ENCODE assay signal across 1 cellular context in genomic region chr2:85181093-85181685, GRCh38.
TF ChIP-seq lines count a peak whose summit lies in the region.

No MANE protein-coding gene starts in this region.

TF ChIP-seq in GM12878, 131 proteins besides CTCF, POLR2A, EP300 and RAD21 (continued from another document):
- TF ChIP-seq IRF5 (IDR thresholded peaks at IDR 0.05; ENCODE audit: borderline replicate concordance) (no peak), FOXM1 (IDR thresholded peaks at IDR 0.05; ENCODE audit: low read depth, low read length) (no peak), EGR1 (IDR thresholded peaks at IDR 0.05; ENCODE audit: borderline replicate concordance in 1 of 2, low read depth in 2 of 2, low read length in 2 of 2) (no peak), ZNF592 (IDR thresholded peaks at IDR 0.05) (no peak), SMAD1 (IDR thresholded peaks at IDR 0.05; ENCODE audit: low read depth, partially characterized antibody) (no peak), BCL11A (IDR thresholded peaks at IDR 0.05; ENCODE audit: low read depth, low read length) (no peak), JUNB (IDR thresholded peaks at IDR 0.05) (no peak), TCF7 (IDR thresholded peaks at IDR 0.05; ENCODE audit: borderline replicate concordance) (no peak), MEF2B (IDR thresholded peaks at IDR 0.05; ENCODE audit: partially characterized antibody, poor library complexity, severe bottlenecking) (no peak), EZH2 (IDR thresholded peaks at IDR 0.05; ENCODE audit: borderline replicate concordance, control insufficient read depth, low read depth, low read length) (no peak), KAT2A (conservative IDR thresholded peaks at IDR 0.05; ENCODE audit: control insufficient read depth, low read depth, low read length) (no peak), HDGF (IDR thresholded peaks at IDR 0.05) (no peak), ASH2L (IDR thresholded peaks at IDR 0.05; ENCODE audit: borderline replicate concordance, low read depth) (no peak)
